In genomic region chr10:98134431-98135221, GRCh38 we compare ENCODE assay signal across 1 cellular context.
TF ChIP-seq lines count a peak whose summit lies in the region.

Gene R3HCC1L (plus strand): TSS chr10:98134657. CDS start chr10:98208115, 73,458 bp downstream.

TF ChIP-seq in GM12878, 131 proteins besides CTCF, POLR2A, EP300 and RAD21 (continued from another document and continues in another):
- TF ChIP-seq NKRF (conservative IDR thresholded peaks at IDR 0.05), result peak; percentile 78; the same call in 1 of the 2 replicates
- TF ChIP-seq PRDM15 (CRISPR knock-in tag; IDR thresholded peaks at IDR 0.05), result no peak
- no peak for TF ChIP-seq SIN3A (IDR thresholded peaks at IDR 0.05; ENCODE audit: low read depth, low read length)
- no peak for TF ChIP-seq MYB (IDR thresholded peaks at IDR 0.05; ENCODE audit: borderline replicate concordance, low read depth, low read length)
- no peak for TF ChIP-seq PKNOX1 (IDR thresholded peaks at IDR 0.05)
- TF ChIP-seq, protein P1, sequence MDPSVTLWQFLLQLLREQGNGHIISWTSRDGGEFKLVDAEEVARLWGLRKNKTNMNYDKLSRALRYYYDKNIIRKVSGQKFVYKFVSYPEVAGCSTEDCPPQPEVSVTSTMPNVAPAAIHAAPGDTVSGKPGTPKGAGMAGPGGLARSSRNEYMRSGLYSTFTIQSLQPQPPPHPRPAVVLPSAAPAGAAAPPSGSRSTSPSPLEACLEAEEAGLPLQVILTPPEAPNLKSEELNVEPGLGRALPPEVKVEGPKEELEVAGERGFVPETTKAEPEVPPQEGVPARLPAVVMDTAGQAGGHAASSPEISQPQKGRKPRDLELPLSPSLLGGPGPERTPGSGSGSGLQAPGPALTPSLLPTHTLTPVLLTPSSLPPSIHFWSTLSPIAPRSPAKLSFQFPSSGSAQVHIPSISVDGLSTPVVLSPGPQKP (IDR thresholded peaks at IDR 0.05; ENCODE audit: low read depth, low read length), result peak; percentile 71
- 0 out of 2 replicates have a peak, but pooled peaks have one; percentile 72 for TF ChIP-seq GATAD2B (conservative IDR thresholded peaks at IDR 0.05; ENCODE audit: low read depth)
- TF ChIP-seq KLF5 (IDR thresholded peaks at IDR 0.05; ENCODE audit: partially characterized antibody), result peak; percentile 83
- peak; percentile 53 for TF ChIP-seq RUNX3 (IDR thresholded peaks at IDR 0.05; ENCODE audit: low read length)
- TF ChIP-seq E4F1 (IDR thresholded peaks at IDR 0.05; ENCODE audit: borderline replicate concordance, partially characterized antibody), result peak; percentile 29
- no peak for TF ChIP-seq IRF4 (IDR thresholded peaks at IDR 0.05; ENCODE audit: low read depth, low read length)
- TF ChIP-seq, protein P2, sequence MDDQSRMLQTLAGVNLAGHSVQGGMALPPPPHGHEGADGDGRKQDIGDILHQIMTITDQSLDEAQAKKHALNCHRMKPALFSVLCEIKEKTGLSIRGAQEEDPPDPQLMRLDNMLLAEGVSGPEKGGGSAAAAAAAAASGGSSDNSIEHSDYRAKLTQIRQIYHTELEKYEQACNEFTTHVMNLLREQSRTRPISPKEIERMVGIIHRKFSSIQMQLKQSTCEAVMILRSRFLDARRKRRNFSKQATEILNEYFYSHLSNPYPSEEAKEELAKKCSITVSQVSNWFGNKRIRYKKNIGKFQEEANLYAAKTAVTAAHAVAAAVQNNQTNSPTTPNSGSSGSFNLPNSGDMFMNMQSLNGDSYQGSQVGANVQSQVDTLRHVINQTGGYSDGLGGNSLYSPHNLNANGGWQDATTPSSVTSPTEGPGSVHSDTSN (IDR thresholded peaks at IDR 0.05; ENCODE audit: insufficient replicate concordance, low read depth, low read length), result no peak
- no peak for TF ChIP-seq NFYA (IDR thresholded peaks at IDR 0.05; ENCODE audit: borderline replicate concordance, low read depth, low read length)
- TF ChIP-seq, protein P3, sequence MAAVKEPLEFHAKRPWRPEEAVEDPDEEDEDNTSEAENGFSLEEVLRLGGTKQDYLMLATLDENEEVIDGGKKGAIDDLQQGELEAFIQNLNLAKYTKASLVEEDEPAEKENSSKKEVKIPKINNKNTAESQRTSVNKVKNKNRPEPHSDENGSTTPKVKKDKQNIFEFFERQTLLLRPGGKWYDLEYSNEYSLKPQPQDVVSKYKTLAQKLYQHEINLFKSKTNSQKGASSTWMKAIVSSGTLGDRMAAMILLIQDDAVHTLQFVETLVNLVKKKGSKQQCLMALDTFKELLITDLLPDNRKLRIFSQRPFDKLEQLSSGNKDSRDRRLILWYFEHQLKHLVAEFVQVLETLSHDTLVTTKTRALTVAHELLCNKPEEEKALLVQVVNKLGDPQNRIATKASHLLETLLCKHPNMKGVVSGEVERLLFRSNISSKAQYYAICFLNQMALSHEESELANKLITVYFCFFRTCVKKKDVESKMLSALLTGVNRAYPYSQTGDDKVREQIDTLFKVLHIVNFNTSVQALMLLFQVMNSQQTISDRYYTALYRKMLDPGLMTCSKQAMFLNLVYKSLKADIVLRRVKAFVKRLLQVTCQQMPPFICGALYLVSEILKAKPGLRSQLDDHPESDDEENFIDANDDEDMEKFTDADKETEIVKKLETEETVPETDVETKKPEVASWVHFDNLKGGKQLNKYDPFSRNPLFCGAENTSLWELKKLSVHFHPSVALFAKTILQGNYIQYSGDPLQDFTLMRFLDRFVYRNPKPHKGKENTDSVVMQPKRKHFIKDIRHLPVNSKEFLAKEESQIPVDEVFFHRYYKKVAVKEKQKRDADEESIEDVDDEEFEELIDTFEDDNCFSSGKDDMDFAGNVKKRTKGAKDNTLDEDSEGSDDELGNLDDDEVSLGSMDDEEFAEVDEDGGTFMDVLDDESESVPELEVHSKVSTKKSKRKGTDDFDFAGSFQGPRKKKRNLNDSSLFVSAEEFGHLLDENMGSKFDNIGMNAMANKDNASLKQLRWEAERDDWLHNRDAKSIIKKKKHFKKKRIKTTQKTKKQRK (IDR thresholded peaks at IDR 0.05; ENCODE audit: low read depth, low read length), result no peak
- TF ChIP-seq KAT2A (conservative IDR thresholded peaks at IDR 0.05; ENCODE audit: control insufficient read depth, low read depth, low read length), result no peak
- no peak for TF ChIP-seq EGR1 (IDR thresholded peaks at IDR 0.05; ENCODE audit: borderline replicate concordance in 1 of 2, low read depth in 2 of 2, low read length in 2 of 2)
- no peak for TF ChIP-seq NFIC (IDR thresholded peaks at IDR 0.05; ENCODE audit: low read depth, low read length)
- peak; percentile 73 for TF ChIP-seq MXI1 (IDR thresholded peaks at IDR 0.05; ENCODE audit: low read depth, low read length)
- TF ChIP-seq IKZF2 (IDR thresholded peaks at IDR 0.05), result no peak
- TF ChIP-seq KDM1A (IDR thresholded peaks at IDR 0.05; ENCODE audit: borderline replicate concordance), result no peak
- TF ChIP-seq SREBF2 (IDR thresholded peaks at IDR 0.05; ENCODE audit: low read length), result no peak
- no peak for TF ChIP-seq NFXL1 (IDR thresholded peaks at IDR 0.05; ENCODE audit: borderline replicate concordance)
- TF ChIP-seq BCL11A (IDR thresholded peaks at IDR 0.05; ENCODE audit: low read depth, low read length), result no peak
- peak; percentile 45 for TF ChIP-seq SUZ12 (IDR thresholded peaks at IDR 0.05; ENCODE audit: unreplicated experiment)
- TF ChIP-seq ZNF687 (IDR thresholded peaks at IDR 0.05), result no peak; the same call in 1 of the 2 replicates
- TF ChIP-seq POU2F2 (IDR thresholded peaks at IDR 0.05; ENCODE audit: borderline replicate concordance, low read depth, low read length), result peak; percentile 69; the same call in 1 of the 3 replicates
- TF ChIP-seq ZNF217 (IDR thresholded peaks at IDR 0.05), result no peak
- no peak for TF ChIP-seq ZSCAN29 (IDR thresholded peaks at IDR 0.05)
- peak; percentile 94 for TF ChIP-seq CREB1 (IDR thresholded peaks at IDR 0.05; ENCODE audit: low read depth)
- TF ChIP-seq JUNB (IDR thresholded peaks at IDR 0.05), result no peak
- TF ChIP-seq ZNF622 (IDR thresholded peaks at IDR 0.05), result no peak
- peak; percentile 84 for TF ChIP-seq PML (IDR thresholded peaks at IDR 0.05; ENCODE audit: low read length)
- no peak for TF ChIP-seq ATF3 (IDR thresholded peaks at IDR 0.05; ENCODE audit: borderline replicate concordance, extremely low read depth, low read depth, low read length)
- no peak for TF ChIP-seq EZH2 (IDR thresholded peaks at IDR 0.05; ENCODE audit: borderline replicate concordance, control insufficient read depth, low read depth, low read length)
- TF ChIP-seq NBN (IDR thresholded peaks at IDR 0.05), result peak; percentile 73
- TF ChIP-seq CBX5 (IDR thresholded peaks at IDR 0.05; ENCODE audit: low read depth), result no peak
- no peak for TF ChIP-seq SKIL (IDR thresholded peaks at IDR 0.05; ENCODE audit: low read depth, poor library complexity, severe bottlenecking)
